7 cellular contexts compared by ENCODE assay signal in genomic region chr1:183023601-183024351, GRCh38. TPM values are rescaled to one million over a fixed set of nuclear protein-coding genes. Genes with fewer than 3 reads are reported as not detected.
DNase-seq lines count a peak whose midpoint lies in the region; ATAC-seq and TF ChIP-seq lines count a peak whose summit lies in the region.

No MANE protein-coding gene starts in this region.

- CTCF ChIA-PET in MCF 10A (lab: Yijun Ruan, JAX) = interaction anchor here (0.7 to 2.4 kb wide), 7 partner anchors 24 to 293 kb away, joined by 3 to 11 read pairs (median 4); no protein-coding TSS in a partner anchor

- H3K9me2 ChIP-seq in GM23338 (ENCODE audit: insufficient read depth) = no peaks in the 10 kb centered on the region

- peak; percentile 79 for ATAC-seq in GM23338

- intact Hi-C loops in MCF 10A (cut with micrococcal nuclease) = loop anchor here (1.0 to 2.0 kb wide), 8 partner anchors 61 to 295 kb away; partner anchors contain the start of gene LAMC2

- H3K36me3 ChIP-seq in GM23338 (ENCODE audit: insufficient read depth) = no peaks in the 10 kb centered on the region

- H3K27ac ChIP-seq in GM23338 (ENCODE audit: low read depth) = no peak overlapping the region

- BruUV-seq in MCF 10A (replicated peaks; lab: Mats Ljungman, UMichigan) = no TSS peak

- DNase-seq in GM23338 (ENCODE audit: low spot score) = peak; percentile 92
- DNase-seq in KBM-7 = peak; percentile 77
- DNase-seq in SHP77 (lab: John Stamatoyannopoulos, UW) = peak; percentile 57 to 74
- DNase-seq in MCF 10A (ENCODE audit: unreplicated experiment) = peak; percentile 90
- DNase-seq in islet precursor cell = peak; percentile 90
- peak; percentile 30 for DNase-seq in stimulated activated CD4-positive, alpha-beta T cell treated with anti-CD3 and anti-CD28 coated beads, Interleukin-12 subunit alpha, Interleukin-12 subunit beta, amount 100 ng/mL, for 4 hours

- H3K36me3 Mint-ChIP-seq in GM23338 (ENCODE audit: low read depth) = no peaks in the 10 kb centered on the region; the same call in 2 of the 3 replicates
- H3K36me3 Mint-ChIP-seq in MCF 10A (ENCODE audit: insufficient read depth, unreplicated experiment) = peaks cover 20% of the 10 kb centered on the region

- H3K4me1 Mint-ChIP-seq in GM23338 (peaks cover 66% of the 10 kb centered on the region), MCF 10A (ENCODE audit: insufficient read depth, unreplicated experiment) (peaks cover 54% of the 10 kb centered on the region)

- peaks cover 11% of the 10 kb centered on the region for H3K27me3 Mint-ChIP-seq in GM23338 (ENCODE audit: insufficient read depth, low read depth, poor library complexity)
- no peaks in the 10 kb centered on the region for H3K27me3 Mint-ChIP-seq in MCF 10A (ENCODE audit: insufficient read depth, unreplicated experiment)

- peaks cover 13% of the 10 kb centered on the region for H3K27me3 ChIP-seq in GM23338 (ENCODE audit: insufficient read depth)

- in situ Hi-C loops in KBM-7 (cut with MboI; ENCODE audit: low pct_unique_long_range_greater_than_20kb, low sequenced_read_pairs) = no loop called here

- peaks cover 19% of the 10 kb centered on the region; the same call in 1 of the 2 replicates for H4K20me1 ChIP-seq in GM23338 (replicated peaks; ENCODE audit: insufficient read depth)

- POLR2A ChIA-PET in MCF 10A (lab: Yijun Ruan, JAX) = interaction anchor here (0.6 to 6.3 kb wide), 29 partner anchors 9 to 295 kb away, joined by 3 to 113 read pairs (median 6); partner anchors contain the start of gene LAMC2

- peaks cover 4% of the 10 kb centered on the region; the same call in 1 of the 2 replicates for H3F3A ChIP-seq in GM23338 (replicated peaks; ENCODE audit: low read depth)

- H3K9me3 Mint-ChIP-seq in GM23338 (no peaks in the 10 kb centered on the region), MCF 10A (ENCODE audit: unreplicated experiment) (no peaks in the 10 kb centered on the region)

- H3K4me1 ChIP-seq in GM23338 (ENCODE audit: insufficient read depth) = peaks cover 39% of the 10 kb centered on the region

- TF ChIP-seq CTCF in GM12872 (IDR thresholded peaks at IDR 0.05; ENCODE audit: insufficient read depth, low read depth, low read length) = peak; percentile 74
- peak; percentile 52 to 72 for TF ChIP-seq CTCF in GM23338 (conservative IDR thresholded peaks at IDR 0.05; ENCODE audit: low read depth in 2 of 2)
- TF ChIP-seq CTCF in MCF 10A (IDR thresholded peaks at IDR 0.05; ENCODE audit: unreplicated experiment) = peak; percentile 55

- H3K4me3 Mint-ChIP-seq in GM23338 = peak overlapping the region; percentile 89
- peak overlapping the region; percentile 93 for H3K4me3 Mint-ChIP-seq in MCF 10A (ENCODE audit: unreplicated experiment)

- H2AFZ ChIP-seq in GM23338 = 0 out of 2 replicates have a peak overlapping the region, but pooled peaks have one; percentile 23

- H3K27ac Mint-ChIP-seq in GM23338 = no peak overlapping the region
- peak overlapping the region; percentile 97 for H3K27ac Mint-ChIP-seq in MCF 10A (ENCODE audit: low read depth, unreplicated experiment)

- H3K79me2 ChIP-seq in GM23338 (replicated peaks; ENCODE audit: insufficient read depth) = peaks cover 45% of the 10 kb centered on the region

- H3K4me3 ChIP-seq in GM23338 = peak overlapping the region; percentile 87

- peak overlapping the region; percentile 93 for H3K4me2 ChIP-seq in GM23338

TF ChIP-seq in GM23338, 12 proteins besides CTCF, POLR2A, EP300 and RAD21:
- TF ChIP-seq CREB1 (CRISPR knock-in tag; IDR thresholded peaks at IDR 0.05; ENCODE audit: low read depth) = peak; percentile 49; the same call in 1 of the 2 replicates
- TF ChIP-seq STAT1 (IDR thresholded peaks at IDR 0.05; ENCODE audit: unreplicated experiment) = no peak
- no peak for TF ChIP-seq ZNF462 (CRISPR knock-in tag; IDR thresholded peaks at IDR 0.05)

RNA-seq across cellular contexts. Expression of gene LAMC1, which starts 0.6 kb away (rescaled TPM):
- total RNA-seq in GM23338 (2014; rRNA removed; shearing (Covaris generic)) = 111 and 116 TPM in 2 replicates
- polyA plus RNA-seq in GM23338 (2016; fragmentation: Nextera tagmentation; extraction: Ambion mirVana) = 18.4 and 20.5 TPM in 2 replicates
- 179 and 230 TPM in 2 replicates for total RNA-seq in MCF 10A (2022)

Comparison
In these comparisons a context has a peak if more than half of its experiments do, and no peak if none do; other contexts are left out.
1. DNase-seq: peak in every context shown above with its lines; median percentile 92 in GM23338; 90 in MCF 10A; 90 in islet precursor cell; 77 in KBM-7; 66 in SHP77; 30 in stimulated activated CD4-positive, alpha-beta T cell treated with anti-CD3 and anti-CD28 coated beads, Interleukin-12 subunit alpha, Interleukin-12 subunit beta, amount 100 ng/mL, for 4 hours.